In genomic region chr16:3656491-3657468, GRCh38 we compare ENCODE assay signal across 1 cellular context.
TF ChIP-seq lines count a peak whose summit lies in the region.

No MANE protein-coding gene starts in this region.

TF ChIP-seq in HCT116, 20 proteins besides CTCF, POLR2A, EP300 and RAD21 (continued from another document):
- TF ChIP-seq EGR1 (IDR thresholded peaks at IDR 0.05; ENCODE audit: low read depth), result peak; percentile 52
